Comparison of ENCODE assay signal across 1 cellular context in the genomic region with DNA sequence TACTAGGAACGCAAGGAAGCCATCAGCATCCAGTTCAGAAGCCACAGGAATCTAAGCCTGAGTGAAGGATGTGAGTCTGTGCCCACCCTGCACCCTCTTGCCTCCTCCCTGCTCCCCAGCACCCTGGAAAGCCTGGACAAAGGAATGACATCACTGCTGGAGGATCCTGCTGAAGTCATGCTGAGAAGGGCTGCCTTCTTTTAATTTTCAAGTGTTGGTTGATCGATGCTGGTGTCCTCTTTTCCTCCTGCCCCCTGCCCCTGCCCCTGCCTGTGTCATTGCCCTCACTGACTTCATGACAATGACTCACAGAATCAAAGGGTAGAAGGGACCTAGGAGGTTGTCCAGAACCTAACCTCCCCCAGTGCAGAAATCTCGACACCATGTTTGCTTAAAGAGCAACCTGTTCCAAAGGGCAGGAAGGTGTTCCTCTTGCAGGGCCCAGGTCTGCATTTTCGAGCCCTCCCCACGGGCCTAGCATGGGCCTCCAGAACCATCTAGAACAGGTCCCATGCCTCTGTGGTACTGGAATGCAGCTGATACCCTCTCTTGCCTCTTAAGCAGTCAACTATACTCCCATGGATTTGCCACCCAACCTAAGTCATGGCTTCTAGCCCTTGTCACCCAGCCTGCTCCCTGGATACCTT.
TF ChIP-seq lines count a peak whose summit lies in the region.

No MANE protein-coding gene starts in this region.

TF ChIP-seq in HepG2, 621 proteins besides CTCF, POLR2A, EP300 and RAD21 (continued from another document and continues in another):
- TF ChIP-seq, protein P1, sequence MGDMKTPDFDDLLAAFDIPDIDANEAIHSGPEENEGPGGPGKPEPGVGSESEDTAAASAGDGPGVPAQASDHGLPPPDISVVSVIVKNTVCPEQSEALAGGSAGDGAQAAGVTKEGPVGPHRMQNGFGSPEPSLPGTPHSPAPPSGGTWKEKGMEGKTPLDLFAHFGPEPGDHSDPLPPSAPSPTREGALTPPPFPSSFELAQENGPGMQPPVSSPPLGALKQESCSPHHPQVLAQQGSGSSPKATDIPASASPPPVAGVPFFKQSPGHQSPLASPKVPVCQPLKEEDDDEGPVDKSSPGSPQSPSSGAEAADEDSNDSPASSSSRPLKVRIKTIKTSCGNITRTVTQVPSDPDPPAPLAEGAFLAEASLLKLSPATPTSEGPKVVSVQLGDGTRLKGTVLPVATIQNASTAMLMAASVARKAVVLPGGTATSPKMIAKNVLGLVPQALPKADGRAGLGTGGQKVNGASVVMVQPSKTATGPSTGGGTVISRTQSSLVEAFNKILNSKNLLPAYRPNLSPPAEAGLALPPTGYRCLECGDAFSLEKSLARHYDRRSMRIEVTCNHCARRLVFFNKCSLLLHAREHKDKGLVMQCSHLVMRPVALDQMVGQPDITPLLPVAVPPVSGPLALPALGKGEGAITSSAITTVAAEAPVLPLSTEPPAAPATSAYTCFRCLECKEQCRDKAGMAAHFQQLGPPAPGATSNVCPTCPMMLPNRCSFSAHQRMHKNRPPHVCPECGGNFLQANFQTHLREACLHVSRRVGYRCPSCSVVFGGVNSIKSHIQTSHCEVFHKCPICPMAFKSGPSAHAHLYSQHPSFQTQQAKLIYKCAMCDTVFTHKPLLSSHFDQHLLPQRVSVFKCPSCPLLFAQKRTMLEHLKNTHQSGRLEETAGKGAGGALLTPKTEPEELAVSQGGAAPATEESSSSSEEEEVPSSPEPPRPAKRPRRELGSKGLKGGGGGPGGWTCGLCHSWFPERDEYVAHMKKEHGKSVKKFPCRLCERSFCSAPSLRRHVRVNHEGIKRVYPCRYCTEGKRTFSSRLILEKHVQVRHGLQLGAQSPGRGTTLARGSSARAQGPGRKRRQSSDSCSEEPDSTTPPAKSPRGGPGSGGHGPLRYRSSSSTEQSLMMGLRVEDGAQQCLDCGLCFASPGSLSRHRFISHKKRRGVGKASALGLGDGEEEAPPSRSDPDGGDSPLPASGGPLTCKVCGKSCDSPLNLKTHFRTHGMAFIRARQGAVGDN (CRISPR knock-in tag; IDR thresholded peaks at IDR 0.05): peak; percentile 75
- TF ChIP-seq ZNF660 (CRISPR knock-in tag; IDR thresholded peaks at IDR 0.05; ENCODE audit: borderline replicate concordance, low read depth) (no peak), SMAD3 (CRISPR knock-in tag; IDR thresholded peaks at IDR 0.05) (no peak), CREM (IDR thresholded peaks at IDR 0.05) (peak; percentile 49; the same call in 1 of the 2 replicates), CREM (CRISPR knock-in tag; IDR thresholded peaks at IDR 0.05) (no peak), AHR (CRISPR knock-in tag; IDR thresholded peaks at IDR 0.05) (no peak), LCORL (IDR thresholded peaks at IDR 0.05) (no peak), LCORL (CRISPR knock-in tag; IDR thresholded peaks at IDR 0.05) (peak; percentile 79), GFI1 (CRISPR knock-in tag; IDR thresholded peaks at IDR 0.05; ENCODE audit: borderline replicate concordance) (peak; percentile 98), ZNF263 (CRISPR knock-in tag; IDR thresholded peaks at IDR 0.05) (no peak), POGZ (CRISPR knock-in tag; IDR thresholded peaks at IDR 0.05) (peak; percentile 46; the same call in 1 of the 2 replicates), RARA (CRISPR knock-in tag; IDR thresholded peaks at IDR 0.05) (peak; percentile 92), SSRP1 (CRISPR knock-in tag; IDR thresholded peaks at IDR 0.05) (0 out of 2 replicates have a peak, but pooled peaks have one; percentile 70), ZMYM4 (CRISPR knock-in tag; IDR thresholded peaks at IDR 0.05) (peak; percentile 56), SRY (CRISPR knock-in tag; IDR thresholded peaks at IDR 0.05) (peak; percentile 84; the same call in 1 of the 2 replicates), NR2F2 (IDR thresholded peaks at IDR 0.05; ENCODE audit: borderline replicate concordance, low read depth) (peak; percentile 56; the same call in 1 of the 2 replicates), POLR2AphosphoS5 (IDR thresholded peaks at IDR 0.05; ENCODE audit: low read depth, low read length) (no peak; the same call in 1 of the 2 replicates), HDAC2 (CRISPR knock-in tag; IDR thresholded peaks at IDR 0.05) (0 out of 2 replicates have a peak, but pooled peaks have one; percentile 40), RXRA (CRISPR knock-in tag; IDR thresholded peaks at IDR 0.05) (peak; percentile 66; the same call in 1 of the 2 replicates), SNAI1 (CRISPR knock-in tag; IDR thresholded peaks at IDR 0.05; ENCODE audit: borderline replicate concordance) (no peak), CC2D1A (CRISPR knock-in tag; IDR thresholded peaks at IDR 0.05) (no peak), PAF1 (CRISPR knock-in tag; IDR thresholded peaks at IDR 0.05) (peak; percentile 57), GATA4 (IDR thresholded peaks at IDR 0.05; ENCODE audit: borderline replicate concordance, low read depth) (peak; percentile 31; the same call in 1 of the 2 replicates)
- TF ChIP-seq, protein P2, sequence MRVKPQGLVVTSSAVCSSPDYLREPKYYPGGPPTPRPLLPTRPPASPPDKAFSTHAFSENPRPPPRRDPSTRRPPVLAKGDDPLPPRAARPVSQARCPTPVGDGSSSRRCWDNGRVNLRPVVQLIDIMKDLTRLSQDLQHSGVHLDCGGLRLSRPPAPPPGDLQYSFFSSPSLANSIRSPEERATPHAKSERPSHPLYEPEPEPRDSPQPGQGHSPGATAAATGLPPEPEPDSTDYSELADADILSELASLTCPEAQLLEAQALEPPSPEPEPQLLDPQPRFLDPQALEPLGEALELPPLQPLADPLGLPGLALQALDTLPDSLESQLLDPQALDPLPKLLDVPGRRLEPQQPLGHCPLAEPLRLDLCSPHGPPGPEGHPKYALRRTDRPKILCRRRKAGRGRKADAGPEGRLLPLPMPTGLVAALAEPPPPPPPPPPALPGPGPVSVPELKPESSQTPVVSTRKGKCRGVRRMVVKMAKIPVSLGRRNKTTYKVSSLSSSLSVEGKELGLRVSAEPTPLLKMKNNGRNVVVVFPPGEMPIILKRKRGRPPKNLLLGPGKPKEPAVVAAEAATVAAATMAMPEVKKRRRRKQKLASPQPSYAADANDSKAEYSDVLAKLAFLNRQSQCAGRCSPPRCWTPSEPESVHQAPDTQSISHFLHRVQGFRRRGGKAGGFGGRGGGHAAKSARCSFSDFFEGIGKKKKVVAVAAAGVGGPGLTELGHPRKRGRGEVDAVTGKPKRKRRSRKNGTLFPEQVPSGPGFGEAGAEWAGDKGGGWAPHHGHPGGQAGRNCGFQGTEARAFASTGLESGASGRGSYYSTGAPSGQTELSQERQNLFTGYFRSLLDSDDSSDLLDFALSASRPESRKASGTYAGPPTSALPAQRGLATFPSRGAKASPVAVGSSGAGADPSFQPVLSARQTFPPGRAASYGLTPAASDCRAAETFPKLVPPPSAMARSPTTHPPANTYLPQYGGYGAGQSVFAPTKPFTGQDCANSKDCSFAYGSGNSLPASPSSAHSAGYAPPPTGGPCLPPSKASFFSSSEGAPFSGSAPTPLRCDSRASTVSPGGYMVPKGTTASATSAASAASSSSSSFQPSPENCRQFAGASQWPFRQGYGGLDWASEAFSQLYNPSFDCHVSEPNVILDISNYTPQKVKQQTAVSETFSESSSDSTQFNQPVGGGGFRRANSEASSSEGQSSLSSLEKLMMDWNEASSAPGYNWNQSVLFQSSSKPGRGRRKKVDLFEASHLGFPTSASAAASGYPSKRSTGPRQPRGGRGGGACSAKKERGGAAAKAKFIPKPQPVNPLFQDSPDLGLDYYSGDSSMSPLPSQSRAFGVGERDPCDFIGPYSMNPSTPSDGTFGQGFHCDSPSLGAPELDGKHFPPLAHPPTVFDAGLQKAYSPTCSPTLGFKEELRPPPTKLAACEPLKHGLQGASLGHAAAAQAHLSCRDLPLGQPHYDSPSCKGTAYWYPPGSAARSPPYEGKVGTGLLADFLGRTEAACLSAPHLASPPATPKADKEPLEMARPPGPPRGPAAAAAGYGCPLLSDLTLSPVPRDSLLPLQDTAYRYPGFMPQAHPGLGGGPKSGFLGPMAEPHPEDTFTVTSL (CRISPR knock-in tag; IDR thresholded peaks at IDR 0.05; ENCODE audit: borderline replicate concordance): peak; percentile 38; the same call in 1 of the 2 replicates
- TF ChIP-seq, protein P3, sequence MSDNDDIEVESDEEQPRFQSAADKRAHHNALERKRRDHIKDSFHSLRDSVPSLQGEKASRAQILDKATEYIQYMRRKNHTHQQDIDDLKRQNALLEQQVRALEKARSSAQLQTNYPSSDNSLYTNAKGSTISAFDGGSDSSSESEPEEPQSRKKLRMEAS (IDR thresholded peaks at IDR 0.05): peak; percentile 60; the same call in 1 of the 2 replicates
- TF ChIP-seq, protein P4, sequence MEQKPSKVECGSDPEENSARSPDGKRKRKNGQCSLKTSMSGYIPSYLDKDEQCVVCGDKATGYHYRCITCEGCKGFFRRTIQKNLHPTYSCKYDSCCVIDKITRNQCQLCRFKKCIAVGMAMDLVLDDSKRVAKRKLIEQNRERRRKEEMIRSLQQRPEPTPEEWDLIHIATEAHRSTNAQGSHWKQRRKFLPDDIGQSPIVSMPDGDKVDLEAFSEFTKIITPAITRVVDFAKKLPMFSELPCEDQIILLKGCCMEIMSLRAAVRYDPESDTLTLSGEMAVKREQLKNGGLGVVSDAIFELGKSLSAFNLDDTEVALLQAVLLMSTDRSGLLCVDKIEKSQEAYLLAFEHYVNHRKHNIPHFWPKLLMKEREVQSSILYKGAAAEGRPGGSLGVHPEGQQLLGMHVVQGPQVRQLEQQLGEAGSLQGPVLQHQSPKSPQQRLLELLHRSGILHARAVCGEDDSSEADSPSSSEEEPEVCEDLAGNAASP (CRISPR knock-in tag; IDR thresholded peaks at IDR 0.05; ENCODE audit: borderline replicate concordance): peak; percentile 48; the same call in 1 of the 2 replicates
- TF ChIP-seq, protein P5, sequence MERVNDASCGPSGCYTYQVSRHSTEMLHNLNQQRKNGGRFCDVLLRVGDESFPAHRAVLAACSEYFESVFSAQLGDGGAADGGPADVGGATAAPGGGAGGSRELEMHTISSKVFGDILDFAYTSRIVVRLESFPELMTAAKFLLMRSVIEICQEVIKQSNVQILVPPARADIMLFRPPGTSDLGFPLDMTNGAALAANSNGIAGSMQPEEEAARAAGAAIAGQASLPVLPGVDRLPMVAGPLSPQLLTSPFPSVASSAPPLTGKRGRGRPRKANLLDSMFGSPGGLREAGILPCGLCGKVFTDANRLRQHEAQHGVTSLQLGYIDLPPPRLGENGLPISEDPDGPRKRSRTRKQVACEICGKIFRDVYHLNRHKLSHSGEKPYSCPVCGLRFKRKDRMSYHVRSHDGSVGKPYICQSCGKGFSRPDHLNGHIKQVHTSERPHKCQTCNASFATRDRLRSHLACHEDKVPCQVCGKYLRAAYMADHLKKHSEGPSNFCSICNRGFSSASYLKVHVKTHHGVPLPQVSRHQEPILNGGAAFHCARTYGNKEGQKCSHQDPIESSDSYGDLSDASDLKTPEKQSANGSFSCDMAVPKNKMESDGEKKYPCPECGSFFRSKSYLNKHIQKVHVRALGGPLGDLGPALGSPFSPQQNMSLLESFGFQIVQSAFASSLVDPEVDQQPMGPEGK (CRISPR knock-in tag; IDR thresholded peaks at IDR 0.05): peak; percentile 94
- TF ChIP-seq, protein P6, sequence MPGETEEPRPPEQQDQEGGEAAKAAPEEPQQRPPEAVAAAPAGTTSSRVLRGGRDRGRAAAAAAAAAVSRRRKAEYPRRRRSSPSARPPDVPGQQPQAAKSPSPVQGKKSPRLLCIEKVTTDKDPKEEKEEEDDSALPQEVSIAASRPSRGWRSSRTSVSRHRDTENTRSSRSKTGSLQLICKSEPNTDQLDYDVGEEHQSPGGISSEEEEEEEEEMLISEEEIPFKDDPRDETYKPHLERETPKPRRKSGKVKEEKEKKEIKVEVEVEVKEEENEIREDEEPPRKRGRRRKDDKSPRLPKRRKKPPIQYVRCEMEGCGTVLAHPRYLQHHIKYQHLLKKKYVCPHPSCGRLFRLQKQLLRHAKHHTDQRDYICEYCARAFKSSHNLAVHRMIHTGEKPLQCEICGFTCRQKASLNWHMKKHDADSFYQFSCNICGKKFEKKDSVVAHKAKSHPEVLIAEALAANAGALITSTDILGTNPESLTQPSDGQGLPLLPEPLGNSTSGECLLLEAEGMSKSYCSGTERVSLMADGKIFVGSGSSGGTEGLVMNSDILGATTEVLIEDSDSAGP (CRISPR knock-in tag; IDR thresholded peaks at IDR 0.05; ENCODE audit: borderline replicate concordance): peak; percentile 15; the same call in 1 of the 2 replicates
- TF ChIP-seq, protein P7, sequence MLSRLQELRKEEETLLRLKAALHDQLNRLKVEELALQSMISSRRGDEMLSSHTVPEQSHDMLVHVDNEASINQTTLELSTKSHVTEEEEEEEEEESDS (CRISPR knock-in tag; IDR thresholded peaks at IDR 0.05; ENCODE audit: borderline replicate concordance): 0 out of 2 replicates have a peak, but pooled peaks have one; percentile 48
- TF ChIP-seq, protein P8, sequence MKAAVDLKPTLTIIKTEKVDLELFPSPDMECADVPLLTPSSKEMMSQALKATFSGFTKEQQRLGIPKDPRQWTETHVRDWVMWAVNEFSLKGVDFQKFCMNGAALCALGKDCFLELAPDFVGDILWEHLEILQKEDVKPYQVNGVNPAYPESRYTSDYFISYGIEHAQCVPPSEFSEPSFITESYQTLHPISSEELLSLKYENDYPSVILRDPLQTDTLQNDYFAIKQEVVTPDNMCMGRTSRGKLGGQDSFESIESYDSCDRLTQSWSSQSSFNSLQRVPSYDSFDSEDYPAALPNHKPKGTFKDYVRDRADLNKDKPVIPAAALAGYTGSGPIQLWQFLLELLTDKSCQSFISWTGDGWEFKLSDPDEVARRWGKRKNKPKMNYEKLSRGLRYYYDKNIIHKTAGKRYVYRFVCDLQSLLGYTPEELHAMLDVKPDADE (CRISPR knock-in tag; IDR thresholded peaks at IDR 0.05): no peak
- TF ChIP-seq, protein P9, sequence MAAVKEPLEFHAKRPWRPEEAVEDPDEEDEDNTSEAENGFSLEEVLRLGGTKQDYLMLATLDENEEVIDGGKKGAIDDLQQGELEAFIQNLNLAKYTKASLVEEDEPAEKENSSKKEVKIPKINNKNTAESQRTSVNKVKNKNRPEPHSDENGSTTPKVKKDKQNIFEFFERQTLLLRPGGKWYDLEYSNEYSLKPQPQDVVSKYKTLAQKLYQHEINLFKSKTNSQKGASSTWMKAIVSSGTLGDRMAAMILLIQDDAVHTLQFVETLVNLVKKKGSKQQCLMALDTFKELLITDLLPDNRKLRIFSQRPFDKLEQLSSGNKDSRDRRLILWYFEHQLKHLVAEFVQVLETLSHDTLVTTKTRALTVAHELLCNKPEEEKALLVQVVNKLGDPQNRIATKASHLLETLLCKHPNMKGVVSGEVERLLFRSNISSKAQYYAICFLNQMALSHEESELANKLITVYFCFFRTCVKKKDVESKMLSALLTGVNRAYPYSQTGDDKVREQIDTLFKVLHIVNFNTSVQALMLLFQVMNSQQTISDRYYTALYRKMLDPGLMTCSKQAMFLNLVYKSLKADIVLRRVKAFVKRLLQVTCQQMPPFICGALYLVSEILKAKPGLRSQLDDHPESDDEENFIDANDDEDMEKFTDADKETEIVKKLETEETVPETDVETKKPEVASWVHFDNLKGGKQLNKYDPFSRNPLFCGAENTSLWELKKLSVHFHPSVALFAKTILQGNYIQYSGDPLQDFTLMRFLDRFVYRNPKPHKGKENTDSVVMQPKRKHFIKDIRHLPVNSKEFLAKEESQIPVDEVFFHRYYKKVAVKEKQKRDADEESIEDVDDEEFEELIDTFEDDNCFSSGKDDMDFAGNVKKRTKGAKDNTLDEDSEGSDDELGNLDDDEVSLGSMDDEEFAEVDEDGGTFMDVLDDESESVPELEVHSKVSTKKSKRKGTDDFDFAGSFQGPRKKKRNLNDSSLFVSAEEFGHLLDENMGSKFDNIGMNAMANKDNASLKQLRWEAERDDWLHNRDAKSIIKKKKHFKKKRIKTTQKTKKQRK (IDR thresholded peaks at IDR 0.05; ENCODE audit: low read length): no peak
